Comparison of ENCODE assay signal across 8 cellular contexts in the genomic region with DNA sequence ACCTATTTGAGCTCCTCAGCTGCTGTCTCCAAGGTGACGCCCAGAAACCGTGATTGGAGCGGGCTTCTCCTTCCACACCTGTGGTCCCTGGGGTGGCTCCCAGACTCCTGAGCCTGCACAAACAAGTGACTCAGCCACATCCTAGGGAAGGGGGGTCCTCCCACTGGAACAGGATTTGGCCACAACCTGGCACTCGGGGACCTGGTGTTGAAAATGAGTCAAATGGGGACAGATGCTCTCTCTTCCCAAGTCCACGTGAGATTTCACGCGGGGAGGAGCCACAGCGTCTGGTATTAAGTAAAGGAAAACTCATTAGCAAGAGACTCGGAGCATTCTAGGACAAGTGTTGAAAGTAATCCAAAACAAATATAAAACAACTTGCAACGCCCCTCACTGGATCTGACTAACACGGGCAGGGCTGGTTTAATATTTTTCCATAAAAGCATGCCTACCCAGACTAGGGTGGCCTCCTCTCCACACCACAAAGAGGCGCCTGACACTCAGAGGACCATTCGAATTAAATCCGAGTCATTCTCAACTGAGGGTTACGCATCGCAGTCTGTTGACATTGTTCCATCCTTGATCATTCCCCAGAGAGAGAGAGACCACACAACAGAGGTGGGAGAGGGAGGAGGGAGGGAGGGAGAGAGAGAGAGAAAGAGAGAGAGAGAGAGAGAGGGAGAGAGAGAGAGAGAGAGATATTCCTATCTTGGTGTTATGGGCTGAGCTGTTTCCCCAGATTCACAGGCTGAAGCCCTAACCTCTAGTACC.
A peak's percentile ranks its signal among the peaks of the same experiment; 100 is the strongest.
DNase-seq lines count a peak whose midpoint lies in the region; ATAC-seq and TF ChIP-seq lines count a peak whose summit lies in the region.

No MANE protein-coding gene starts in this region.

- H3K9me3 ChIP-seq in BLaER1 (no peaks in the 10 kb centered on the region), endodermal cell (ENCODE audit: control insufficient read depth, low read length) (no peaks in the 10 kb centered on the region)

- H3K4me3 ChIP-seq in BLaER1 (no peak overlapping the region), endodermal cell (ENCODE audit: low read length) (no peak overlapping the region)

- DNase-seq in NCI-H2029 (lab: John Stamatoyannopoulos, UW) (peak; percentile 59), endodermal cell (peak; percentile 28), neural crest cell (ENCODE audit: low read depth, low spot score) (no peak), NK-92 (lab: John Stamatoyannopoulos, UW; ENCODE audit: unreplicated experiment) (no peak), HEK293T (ENCODE audit: extremely low spot score) (no peak)

- H3K27ac Mint-ChIP-seq in endodermal cell (no peak overlapping the region), neural crest cell (ENCODE audit: unreplicated experiment) (peak overlapping the region; percentile 16)

- WGBS in endodermal cell (ENCODE audit: insufficient coverage in 1 of 2, insufficient read length in 1 of 2), 2 experiments: 94 to 100% methylated on average over 9 to 16 of the region's 16 CpGs

- ATAC-seq in HG02973 (IDR thresholded peaks at IDR 0.05; ENCODE audit: unreplicated experiment): no peak
- ATAC-seq in HG02610 (IDR thresholded peaks at IDR 0.05; ENCODE audit: unreplicated experiment): no peak

- H3K27me3 Mint-ChIP-seq in endodermal cell (ENCODE audit: insufficient read depth): peaks cover 10% of the 10 kb centered on the region
- H3K27me3 Mint-ChIP-seq in neural crest cell (ENCODE audit: low read depth): no peaks in the 10 kb centered on the region

- H3K4me1 ChIP-seq in BLaER1 (peaks cover 69% of the 10 kb centered on the region), endodermal cell (ENCODE audit: control insufficient read depth, insufficient read depth, low read length) (no peaks in the 10 kb centered on the region)

- H3K9me3 Mint-ChIP-seq in endodermal cell (no peaks in the 10 kb centered on the region), neural crest cell (no peaks in the 10 kb centered on the region)

- CTCF ChIA-PET in HEK293T (lab: Yijun Ruan, JAX): no interaction called here

- H3K27ac ChIP-seq in BLaER1 (no peak overlapping the region), endodermal cell (ENCODE audit: low read depth, low read length) (no peak overlapping the region)

- H3K27me3 ChIP-seq in BLaER1 (no peaks in the 10 kb centered on the region), endodermal cell (ENCODE audit: control insufficient read depth, insufficient read depth, low read length, poor library complexity, severe bottlenecking) (no peaks in the 10 kb centered on the region)

- no peak for TF ChIP-seq CTCF in endodermal cell (conservative IDR thresholded peaks at IDR 0.05)
- TF ChIP-seq CTCF in neural crest cell (conservative IDR thresholded peaks at IDR 0.05): no peak

- no peak overlapping the region for H3K9ac ChIP-seq in BLaER1
- no peak overlapping the region for H3K9ac ChIP-seq in endodermal cell (ENCODE audit: extremely low read depth, low read length, poor library complexity, severe bottlenecking)

- H3K36me3 ChIP-seq in BLaER1 (no peaks in the 10 kb centered on the region), endodermal cell (ENCODE audit: control insufficient read depth, insufficient read depth, low read length) (no peaks in the 10 kb centered on the region)

- H3K36me3 Mint-ChIP-seq in endodermal cell (ENCODE audit: low read depth) (no peaks in the 10 kb centered on the region), neural crest cell (ENCODE audit: low read depth) (no peaks in the 10 kb centered on the region)

- H3K4me3 Mint-ChIP-seq in endodermal cell: no peak overlapping the region
- no peak overlapping the region for H3K4me3 Mint-ChIP-seq in neural crest cell

- peak overlapping the region; percentile 75 for H3K4me2 ChIP-seq in BLaER1

- POLR2A ChIA-PET in HEK293T (lab: Yijun Ruan, JAX): no interaction called here

- H3K4me1 Mint-ChIP-seq in endodermal cell (no peaks in the 10 kb centered on the region), neural crest cell (peaks cover 45% of the 10 kb centered on the region)

- H4K20me1 ChIP-seq in BLaER1: no peaks in the 10 kb centered on the region

TF ChIP-seq in HEK293T, 16 proteins besides CTCF, POLR2A, EP300 and RAD21:
- TF ChIP-seq FOXK2 (IDR thresholded peaks at IDR 0.05): no peak
- TF ChIP-seq, protein P1, sequence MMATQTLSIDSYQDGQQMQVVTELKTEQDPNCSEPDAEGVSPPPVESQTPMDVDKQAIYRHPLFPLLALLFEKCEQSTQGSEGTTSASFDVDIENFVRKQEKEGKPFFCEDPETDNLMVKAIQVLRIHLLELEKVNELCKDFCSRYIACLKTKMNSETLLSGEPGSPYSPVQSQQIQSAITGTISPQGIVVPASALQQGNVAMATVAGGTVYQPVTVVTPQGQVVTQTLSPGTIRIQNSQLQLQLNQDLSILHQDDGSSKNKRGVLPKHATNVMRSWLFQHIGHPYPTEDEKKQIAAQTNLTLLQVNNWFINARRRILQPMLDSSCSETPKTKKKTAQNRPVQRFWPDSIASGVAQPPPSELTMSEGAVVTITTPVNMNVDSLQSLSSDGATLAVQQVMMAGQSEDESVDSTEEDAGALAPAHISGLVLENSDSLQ (IDR thresholded peaks at IDR 0.05): no peak
- no peak for TF ChIP-seq LEF1 (IDR thresholded peaks at IDR 0.05; ENCODE audit: borderline replicate concordance)
- TF ChIP-seq FOXA1 (IDR thresholded peaks at IDR 0.05): no peak
- TF ChIP-seq ZNF384 (IDR thresholded peaks at IDR 0.05): no peak
- no peak for TF ChIP-seq BHLHE40 (IDR thresholded peaks at IDR 0.05; ENCODE audit: borderline replicate concordance)
- no peak for TF ChIP-seq L3MBTL2 (conservative IDR thresholded peaks at IDR 0.05)
- no peak for TF ChIP-seq TARDBP (IDR thresholded peaks at IDR 0.05)
- no peak for TF ChIP-seq FOXM1 (IDR thresholded peaks at IDR 0.05; ENCODE audit: borderline replicate concordance)

Comparison
In these comparisons a context has a peak if more than half of its experiments do, and no peak if none do; other contexts are left out.
1. DNase-seq: peak in NCI-H2029 (single experiment) and endodermal cell (single experiment); none in neural crest cell (single experiment), NK-92 (single experiment) and HEK293T (single experiment).